In genomic region chr19:14563989-14564650, GRCh38 we compare ENCODE assay signal across 9 cellular contexts. TPM values are rescaled to one million over a fixed set of nuclear protein-coding genes. Genes with fewer than 3 reads are reported as not detected.
DNase-seq lines count a peak whose midpoint lies in the region; ATAC-seq and TF ChIP-seq lines count a peak whose summit lies in the region.
"Had no signal": no experiment of that assay in that cellular context is flagged by ENCODE, and none has a peak within 500 bp of the region (broad histone marks: within the 10 kb centered on the region; RNA-seq: fewer than 3 reads in every experiment).

No MANE protein-coding gene starts in this region.

- DNase-seq in DND-41 (peak; percentile 74), NCI-H82 (lab: John Stamatoyannopoulos, UW) (peak; percentile 99), amniotic epithelial cell (ENCODE audit: low read depth) (peak; percentile 37), natural killer cell (no peak), NCI-H2227 treated with DMSO at 0.1 percent for 48 hours (lab: John Stamatoyannopoulos, UW) (no peak)

- peak overlapping the region; percentile 94 to 95 for H3K27ac Mint-ChIP-seq in natural killer cell

- no peak overlapping the region for H3K4me3 ChIP-seq in DND-41 (ENCODE audit: low read depth in 1 of 2, low read length in 2 of 2)

- peaks cover 41% of the 10 kb centered on the region for H3K79me2 ChIP-seq in DND-41 (ENCODE audit: insufficient read depth, low read length)

- no peak overlapping the region for H2AFZ ChIP-seq in DND-41 (ENCODE audit: low read depth, low read length)

- TF ChIP-seq CTCF in DND-41 (IDR thresholded peaks at IDR 0.05; ENCODE audit: borderline replicate concordance, extremely low read depth, low read length, poor library complexity, severe bottlenecking): no peak
- TF ChIP-seq CTCF in natural killer cell (IDR thresholded peaks at IDR 0.05): no peak

- H3K9me3 ChIP-seq in DND-41 (ENCODE audit: insufficient read depth, low read length, severe bottlenecking): no peaks in the 10 kb centered on the region

- H3K27ac ChIP-seq in DND-41 (ENCODE audit: low read length): no peak overlapping the region

- no peaks in the 10 kb centered on the region for H3K36me3 Mint-ChIP-seq in natural killer cell

- no peak overlapping the region for H3K4me2 ChIP-seq in DND-41 (ENCODE audit: insufficient read depth, low read length)

- no peaks in the 10 kb centered on the region for H3K27me3 Mint-ChIP-seq in natural killer cell (ENCODE audit: low read depth in 2 of 2)

- peaks cover 72% of the 10 kb centered on the region for H4K20me1 ChIP-seq in DND-41 (ENCODE audit: insufficient read depth, low read length)

- H3K4me1 ChIP-seq in DND-41 (ENCODE audit: insufficient read depth, low read length): peaks cover 6% of the 10 kb centered on the region; the same call in 1 of the 2 replicates

- H3K9me3 Mint-ChIP-seq in natural killer cell: no peaks in the 10 kb centered on the region

- intact Hi-C loops in natural killer cell (cut with micrococcal nuclease): no loop called here

- no peak overlapping the region for H3K9ac ChIP-seq in DND-41 (ENCODE audit: low read depth, low read length)

- peaks cover 54% of the 10 kb centered on the region for H3K36me3 ChIP-seq in DND-41 (ENCODE audit: insufficient read depth, low read length)

- H3K4me1 Mint-ChIP-seq in natural killer cell: peaks cover 39 to 76% of the 10 kb centered on the region in 2 donors

- ATAC-seq in DND-41 (ENCODE audit: insufficient read depth, low read depth): peak; percentile 62
- peak in 1 of 3 donors; percentile 44 for ATAC-seq in natural killer cell
- ATAC-seq in HG02678 (IDR thresholded peaks at IDR 0.05; ENCODE audit: unreplicated experiment): no peak
- no peak for ATAC-seq in GM21360 (IDR thresholded peaks at IDR 0.05; ENCODE audit: unreplicated experiment)
- ATAC-seq in HG03469 (IDR thresholded peaks at IDR 0.05; ENCODE audit: unreplicated experiment): no peak

- no peaks in the 10 kb centered on the region for H3K27me3 ChIP-seq in DND-41 (ENCODE audit: insufficient read depth, low read length, poor library complexity)

- H3K4me3 Mint-ChIP-seq in natural killer cell: peak overlapping the region; percentile 85

RNA-seq across cellular contexts. Expression of gene NDUFB7, which starts 7.7 kb away (rescaled TPM):
- 100 to 1,000 TPM in 2 of 3 donors, 10 to 100 TPM in 1; 97.1 to 120 (median 108) TPM for total RNA-seq in natural killer cell

RNA-seq across cellular contexts. Expression of gene CLEC17A, which starts 18.8 kb away (rescaled TPM):
- total RNA-seq in natural killer cell: 1 to 10 TPM in 1 of 3 donors, under 1 TPM in 2; 0.18 to 1.5 (median 0.45) TPM
- total RNA-seq: renal cortical epithelial cell had no signal

RNA-seq across cellular contexts. Expression of gene TECR, which starts 34.7 kb away (rescaled TPM):
- 100 to 1,000 TPM; 123 to 158 (median 131) TPM for total RNA-seq in natural killer cell

RNA-seq across cellular contexts. Expression of gene DNAJB1, which starts 45.9 kb away (rescaled TPM):
- 100 to 1,000 TPM; 148 to 238 (median 192) TPM for total RNA-seq in natural killer cell

Comparison
In these comparisons a context has a peak if more than half of its experiments do, and no peak if none do; other contexts are left out.
1. DNase-seq: peak in DND-41 (single experiment), NCI-H82 (single experiment) and amniotic epithelial cell (single experiment); none in natural killer cell (single experiment) and NCI-H2227 treated with DMSO at 0.1 percent for 48 hours (single experiment).